In genomic region chr10:116272497-116273221, GRCh38 we compare ENCODE assay signal across 8 cellular contexts. TPM values are rescaled to one million over a fixed set of nuclear protein-coding genes. Genes with fewer than 3 reads are reported as not detected.
A peak's percentile ranks its signal among the peaks of the same experiment; 100 is the strongest.
DNase-seq lines count a peak whose midpoint lies in the region; FAIRE-seq and TF ChIP-seq lines count a peak whose summit lies in the region.

Gene GFRA1 (minus strand): TSS chr10:116273206. CDS start chr10:116272029, 1,177 bp downstream.

- no peaks in the 10 kb centered on the region for H3K9me3 ChIP-seq in duodenal mucosa (ENCODE audit: control insufficient read depth in 1 of 2, low read length in 2 of 2)

- no peak for TF ChIP-seq CTCF in KMS-11 (conservative IDR thresholded peaks at IDR 0.05; ENCODE audit: low read depth, low read length)
- TF ChIP-seq CTCF in mesothelial cell of epicardium (IDR thresholded peaks at IDR 0.05; ENCODE audit: unreplicated experiment): peak; percentile 29
- no peak for TF ChIP-seq CTCF in D721Med (IDR thresholded peaks at IDR 0.05; ENCODE audit: insufficient read depth, missing control alignments)

- DNase-seq in DMS 273 treated with DMSO at 0.1 percent for 48 hours (lab: John Stamatoyannopoulos, UW) (peak; percentile 2), mesothelial cell of epicardium (ENCODE audit: low spot score in 2 of 2, unreplicated experiment in 2 of 2) (peak in 1 of 2 experiments; percentile 65), NCI-H524 treated with DMSO at 0.1 percent for 48 hours (lab: John Stamatoyannopoulos, UW) (no peak), medulla oblongata (ENCODE audit: extremely low spot score) (no peak), NCI-H446 treated with DMSO at 0.1 percent for 48 hours (lab: John Stamatoyannopoulos, UW) (no peak), D721Med (ENCODE audit: insufficient read length, low spot score) (no peak)

- H2AFZ ChIP-seq in KMS-11 (ENCODE audit: low read depth): peak within 1 kb of the TSS; percentile 95

- H3K4me1 ChIP-seq in KMS-11 (ENCODE audit: low read depth, poor library complexity, severe bottlenecking) (no peaks in the 10 kb centered on the region), duodenal mucosa (ENCODE audit: control insufficient read depth in 1 of 2, insufficient read depth in 2 of 2, low read length in 2 of 2) (no peaks in the 10 kb centered on the region)

- peak within 1 kb of the TSS; percentile 89 for H3K27ac Mint-ChIP-seq in mesothelial cell of epicardium

- peak within 1 kb of the TSS; percentile 73 for H3K4me2 ChIP-seq in KMS-11

- H3K4me1 Mint-ChIP-seq in mesothelial cell of epicardium: peaks cover 20% of the 10 kb centered on the region

- no peaks in the 10 kb centered on the region for H4K20me1 ChIP-seq in KMS-11 (ENCODE audit: insufficient read depth)

- no peak for FAIRE-seq in D721Med (lab: Jason Lieb, UNC)

- peaks cover 2% of the 10 kb centered on the region for H3K36me3 Mint-ChIP-seq in mesothelial cell of epicardium

- H3K4me3 Mint-ChIP-seq in mesothelial cell of epicardium: peak within 1 kb of the TSS; percentile 82

- H3K4me3 ChIP-seq in KMS-11 (IDR thresholded peaks at IDR 0.05; ENCODE audit: insufficient read depth, low read depth, low read length): no peak within 1 kb of the TSS
- H3K4me3 ChIP-seq in duodenal mucosa (ENCODE audit: low read depth in 1 of 2, low read length in 2 of 2): peak within 1 kb of the TSS; percentile 22 to 50

- peaks cover 26% of the 10 kb centered on the region for H3K27me3 Mint-ChIP-seq in mesothelial cell of epicardium (ENCODE audit: low read depth)

- no peak within 1 kb of the TSS for H3K27ac ChIP-seq in KMS-11
- no peak within 1 kb of the TSS for H3K27ac ChIP-seq in duodenal mucosa (ENCODE audit: low read depth, low read length)

- no peaks in the 10 kb centered on the region for H3K9me3 Mint-ChIP-seq in mesothelial cell of epicardium

- H3K9ac ChIP-seq in KMS-11 (peak within 1 kb of the TSS; percentile 76), duodenal mucosa (ENCODE audit: low read depth in 1 of 2, low read length in 2 of 2) (no peak within 1 kb of the TSS)

- H3K36me3 ChIP-seq in KMS-11 (ENCODE audit: insufficient read depth): no peaks in the 10 kb centered on the region
- H3K36me3 ChIP-seq in duodenal mucosa (ENCODE audit: control insufficient read depth in 1 of 2, insufficient read depth in 2 of 2, low read length in 2 of 2): no peaks in the 10 kb centered on the region

- no peaks in the 10 kb centered on the region for H3K79me2 ChIP-seq in KMS-11 (ENCODE audit: insufficient read depth, low read depth)

- H3K27me3 ChIP-seq in KMS-11 (ENCODE audit: insufficient read depth, low read depth) (no peaks in the 10 kb centered on the region), duodenal mucosa (ENCODE audit: control insufficient read depth in 1 of 2, insufficient read depth in 2 of 2, low read length in 2 of 2) (peaks cover 32 to 63% of the 10 kb centered on the region in 2 donors)

RNA-seq across cellular contexts. Expression of gene GFRA1, which starts in this region (rescaled TPM):
- total RNA-seq in mesothelial cell of epicardium: 38.7 to 42.4 TPM (median 40.8 TPM) in 3 replicates
